In genomic region chr9:103304797-103305196, GRCh38 we compare ENCODE assay signal across 23 cellular contexts.
DNase-seq lines count a peak whose midpoint lies in the region; ATAC-seq and TF ChIP-seq lines count a peak whose summit lies in the region.
"Had no signal": no experiment of that assay in that cellular context is flagged by ENCODE, and none has a peak within 500 bp of the region (broad histone marks: within the 10 kb centered on the region; RNA-seq: fewer than 3 reads in every experiment).

No MANE protein-coding gene starts in this region.

- H3K27me3 ChIP-seq in endocrine pancreas (ENCODE audit: control insufficient read depth, insufficient read depth, low read length), result no peaks in the 10 kb centered on the region
- H3K27me3 ChIP-seq: BE2C; BLaER1 treated with 17β-estradiol and CSF1 and Interleukin-3, amounts not matched to agents 10 nM and 100 nM had no signal

- H3K4me1 ChIP-seq in endocrine pancreas (ENCODE audit: control insufficient read depth, insufficient read depth, low read length), result no peaks in the 10 kb centered on the region
- H3K4me1 ChIP-seq: A549; BE2C; BLaER1 treated with 17β-estradiol and CSF1 and Interleukin-3, amounts not matched to agents 10 nM and 100 nM had no signal

- H3K27ac ChIP-seq in 22Rv1, result peak overlapping the region; percentile 38
- H3K27ac ChIP-seq: A549; BLaER1 treated with 17β-estradiol and CSF1 and Interleukin-3, amounts not matched to agents 10 nM and 100 nM; GM23248 had no signal

- peak overlapping the region; percentile 34 for H3K4me3 ChIP-seq in endocrine pancreas (ENCODE audit: control insufficient read depth, insufficient read depth, low read length)
- H3K4me3 ChIP-seq: A549; BLaER1 treated with 17β-estradiol and CSF1 and Interleukin-3, amounts not matched to agents 10 nM and 100 nM; GM23248 had no signal

- H3K36me3 ChIP-seq in endocrine pancreas (ENCODE audit: control insufficient read depth, insufficient read depth, low read length), result no peaks in the 10 kb centered on the region
- H3K36me3 ChIP-seq: BE2C; BLaER1 treated with 17β-estradiol and CSF1 and Interleukin-3, amounts not matched to agents 10 nM and 100 nM had no signal

- POLR2A ChIA-PET in GM10248 (lab: Yijun Ruan, JAX), result no interaction called here

- H3K9me3 ChIP-seq in endocrine pancreas (ENCODE audit: control insufficient read depth, low read length), result no peaks in the 10 kb centered on the region
- H3K9me3 ChIP-seq: A549, BE2C had no signal

- no peak for TF ChIP-seq CTCF in 22Rv1 (IDR thresholded peaks at IDR 0.05)
- TF ChIP-seq CTCF in GM10248 (IDR thresholded peaks at IDR 0.05; ENCODE audit: control extremely low read depth, extremely low read depth, low read depth, missing control alignments), result no peak

- CTCF ChIA-PET in GM10248 (lab: Yijun Ruan, JAX), result interaction anchor here (0.8 kb wide), 1 partner anchor 12 kb away, joined by 3 read pairs; no protein-coding TSS in a partner anchor

- DNase-seq in DMS53 treated with DMSO at 0.1 percent for 48 hours (lab: John Stamatoyannopoulos, UW; ENCODE audit: unreplicated experiment) (peak; percentile 41), kidney tubule cell (ENCODE audit: low spot score) (peak; percentile 68), NCI-H2081 treated with DMSO at 0.1 percent for 48 hours (lab: John Stamatoyannopoulos, UW) (no peak), NCI-H2171 treated with DMSO at 0.1 percent for 48 hours (lab: John Stamatoyannopoulos, UW) (no peak), GM10248 (ENCODE audit: extremely low spot score) (no peak)
- DNase-seq: 8988T; ACHN; AML-193; BE2C; Calu3; CD4-positive, alpha-beta T cell; CD8-positive, alpha-beta memory T cell; DMS79; EL; GDM1; GM23248; H9 had no signal

- no peak for ATAC-seq in GM18517 (IDR thresholded peaks at IDR 0.05; ENCODE audit: unreplicated experiment)
- ATAC-seq: A549, HCT116 had no signal

- no peak overlapping the region for H3K9ac ChIP-seq in endocrine pancreas (ENCODE audit: control insufficient read depth, insufficient read depth, low read length)
- H3K9ac ChIP-seq: BLaER1 treated with 17β-estradiol and CSF1 and Interleukin-3, amounts not matched to agents 10 nM and 100 nM; GM23248 had no signal

Comparison
In these comparisons a context has a peak if more than half of its experiments do, and no peak if none do; other contexts are left out.
1. DNase-seq: peak in DMS53 treated with DMSO at 0.1 percent for 48 hours (single experiment) and kidney tubule cell (single experiment); none in NCI-H2081 treated with DMSO at 0.1 percent for 48 hours (single experiment), NCI-H2171 treated with DMSO at 0.1 percent for 48 hours (single experiment) and GM10248 (single experiment).